ENCODE assay signal across 18 cellular contexts in the genomic region with DNA sequence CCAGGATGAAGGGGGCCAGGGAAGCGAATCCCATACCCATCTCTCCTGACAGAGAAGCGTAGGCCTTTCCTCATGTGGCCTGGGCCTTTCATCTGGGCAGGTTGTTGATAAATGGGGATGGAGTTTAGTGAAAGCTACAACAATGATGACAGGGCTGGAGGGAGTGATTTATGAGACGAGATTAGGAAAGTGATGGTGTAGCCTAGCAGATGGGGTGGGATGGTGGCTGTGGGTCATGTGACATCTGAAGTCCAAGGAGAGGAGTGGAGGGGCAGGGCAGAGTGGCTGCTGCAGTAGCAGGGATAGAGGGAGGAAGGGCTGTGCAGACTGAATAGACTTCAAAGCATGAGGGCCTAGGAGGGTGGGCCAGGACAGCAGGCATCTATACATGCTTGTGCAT.
"Had no signal": no experiment of that assay in that cellular context is flagged by ENCODE, and none has a peak within 500 bp of the region (broad histone marks: within the 10 kb centered on the region; RNA-seq: fewer than 3 reads in every experiment).

No MANE protein-coding gene starts in this region.

- DNase-seq: effector CD4-positive, alpha-beta T cell; endodermal cell; foreskin keratinocyte; immature natural killer cell; left ventricle myocardium superior; mesenchymal stem cell; midbrain; occipital lobe; pancreas; right cardiac atrium; stimulated activated CD4-positive, alpha-beta T cell treated with anti-CD3 and anti-CD28 coated beads, Interleukin-2, amount 100 ng/mL, for 48 hours; stimulated activated naive CD4-positive, alpha-beta T cell treated with Interleukin-2 at 50 U/mL for 16 hours; tibial artery; upper lobe of right lung had no signal

- H3K27me3 ChIP-seq: foreskin keratinocyte, pancreas, tibial artery, upper lobe of right lung, vagina had no signal

- ATAC-seq: foreskin keratinocyte; left ventricle myocardium superior; natural killer cell treated with Interleukin-12 subunit alpha and Interleukin-12 subunit beta and Interleukin-15 and Interleukin-18, amount 100 ng/mL, for 72 hours; pancreas; right cardiac atrium; upper lobe of right lung had no signal

- H3K4me3 ChIP-seq: lung, pancreas, smooth muscle cell, tibial artery, upper lobe of right lung, vagina had no signal

- H3K9me3 ChIP-seq: pancreas, tibial artery, upper lobe of right lung, vagina had no signal

- H3K36me3 ChIP-seq: pancreas, upper lobe of right lung, vagina had no signal

- H3K27ac ChIP-seq: foreskin keratinocyte, pancreas, tibial artery, upper lobe of right lung, vagina had no signal
